10 cellular contexts compared by ENCODE assay signal in genomic region chr6:26184492-26184891, GRCh38.
DNase-seq lines count a peak whose midpoint lies in the region; ATAC-seq and TF ChIP-seq lines count a peak whose summit lies in the region.
"Had no signal": no experiment of that assay in that cellular context is flagged by ENCODE, and none has a peak within 500 bp of the region (broad histone marks: within the 10 kb centered on the region; RNA-seq: fewer than 3 reads in every experiment).

No MANE protein-coding gene starts in this region.

- no peak overlapping the region for H3K27ac ChIP-seq in BLaER1
- H3K27ac ChIP-seq in ectodermal cell (ENCODE audit: insufficient read depth, low read depth, low read length, poor library complexity, severe bottlenecking): no peak overlapping the region

- H3K9me3 ChIP-seq in BLaER1 (peaks cover 24% of the 10 kb centered on the region), Loucy (ENCODE audit: insufficient read depth, low read depth, low read length) (no peaks in the 10 kb centered on the region), ectodermal cell (ENCODE audit: control insufficient read depth, low read length) (no peaks in the 10 kb centered on the region)

- H3K4me1 ChIP-seq in BLaER1 (peaks cover 23% of the 10 kb centered on the region), Loucy (ENCODE audit: insufficient read depth, low read length, poor library complexity, severe bottlenecking) (peaks cover 47% of the 10 kb centered on the region), ectodermal cell (ENCODE audit: control insufficient read depth, insufficient read depth, low read length) (peaks cover 14% of the 10 kb centered on the region)

- DNase-seq in neural crest cell (ENCODE audit: low read depth, low spot score) (no peak), A172 (ENCODE audit: low spot score) (no peak), NCI-H1092 (lab: John Stamatoyannopoulos, UW) (no peak), NCI-H2171 (lab: John Stamatoyannopoulos, UW) (no peak)
- DNase-seq: central memory CD4-positive, alpha-beta T cell; EL had no signal

- H3K9ac ChIP-seq in BLaER1 (no peak overlapping the region), Loucy (ENCODE audit: low read depth, low read length, poor library complexity, severe bottlenecking) (peak overlapping the region; percentile 96)

- no peak for ATAC-seq in HG03025 (IDR thresholded peaks at IDR 0.05; ENCODE audit: low FRiP score, unreplicated experiment)

- H3K27me3 ChIP-seq in BLaER1: peaks cover 47% of the 10 kb centered on the region
- H3K27me3 ChIP-seq in Loucy (ENCODE audit: insufficient read depth, low read length, poor library complexity, severe bottlenecking): no peaks in the 10 kb centered on the region
- H3K27me3 ChIP-seq in ectodermal cell (ENCODE audit: control insufficient read depth, insufficient read depth, low read length, poor library complexity, severe bottlenecking): no peaks in the 10 kb centered on the region

- peak overlapping the region; percentile 89 for H3K4me3 Mint-ChIP-seq in neural crest cell

- peaks cover 3% of the 10 kb centered on the region for H3F3A ChIP-seq in Loucy (ENCODE audit: low read depth)

- TF ChIP-seq CTCF in Loucy (conservative IDR thresholded peaks at IDR 0.05; ENCODE audit: low read length) (no peak), neural crest cell (conservative IDR thresholded peaks at IDR 0.05) (no peak)

- no peaks in the 10 kb centered on the region for H3K9me3 Mint-ChIP-seq in neural crest cell

- H3K4me2 ChIP-seq in BLaER1 (peak overlapping the region; percentile 65), Loucy (ENCODE audit: low read depth, low read length, poor library complexity, severe bottlenecking) (peak overlapping the region; percentile 55)

- no peaks in the 10 kb centered on the region for H3K36me3 Mint-ChIP-seq in neural crest cell (ENCODE audit: low read depth)

- H3K79me2 ChIP-seq in Loucy (ENCODE audit: insufficient read depth, low read length): no peaks in the 10 kb centered on the region

- no peak overlapping the region for H2AFZ ChIP-seq in Loucy (ENCODE audit: low read length)

- peaks cover 48% of the 10 kb centered on the region for H3K4me1 Mint-ChIP-seq in neural crest cell

- H3K36me3 ChIP-seq in BLaER1 (no peaks in the 10 kb centered on the region), Loucy (ENCODE audit: insufficient read depth, low read length) (no peaks in the 10 kb centered on the region), ectodermal cell (ENCODE audit: control insufficient read depth, insufficient read depth, low read length) (no peaks in the 10 kb centered on the region)

- H3K9me2 ChIP-seq in Loucy (replicated peaks; ENCODE audit: low read depth, low read length): no peaks in the 10 kb centered on the region

- peak overlapping the region; percentile 1 for H3K27ac Mint-ChIP-seq in neural crest cell (ENCODE audit: unreplicated experiment)

- peaks cover 4% of the 10 kb centered on the region for H3K27me3 Mint-ChIP-seq in neural crest cell (ENCODE audit: low read depth)

- 69 to 83% methylated on average over 5 to 6 of the region's 6 CpGs for WGBS in ectodermal cell, 2 experiments

- H4K20me1 ChIP-seq in BLaER1 (peaks cover 8% of the 10 kb centered on the region; the same call in 1 of the 2 replicates), Loucy (ENCODE audit: insufficient read depth, low read length, poor library complexity, severe bottlenecking) (no peaks in the 10 kb centered on the region)

- H3K4me3 ChIP-seq in BLaER1 (0 out of 2 replicates have a peak overlapping the region, but pooled peaks have one; percentile 59), Loucy (ENCODE audit: low read length, poor library complexity, severe bottlenecking) (peak overlapping the region; percentile 65), ectodermal cell (ENCODE audit: insufficient read depth, low read depth, low read length) (peak overlapping the region; percentile 52)
